20 cellular contexts compared by ENCODE assay signal in the genomic region with DNA sequence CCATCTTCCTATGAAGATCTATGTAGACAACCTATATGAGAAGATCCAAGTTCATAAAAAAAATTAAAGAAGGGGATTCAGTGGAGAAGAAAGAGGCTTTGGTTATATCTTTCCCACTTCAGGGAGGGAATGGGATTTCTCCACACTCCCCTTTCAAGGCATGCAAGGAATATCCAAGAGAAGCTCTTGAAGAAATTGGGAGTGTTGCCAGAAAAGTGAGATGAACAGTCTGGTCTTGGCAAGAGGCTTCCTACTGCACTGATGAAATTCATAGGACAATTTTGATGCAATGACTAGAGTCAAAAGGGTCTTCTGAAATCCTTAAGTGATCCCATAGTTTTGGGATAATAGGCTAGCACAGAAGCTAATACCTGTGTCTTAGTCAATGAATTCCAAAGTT.
"Had no signal": no experiment of that assay in that cellular context is flagged by ENCODE, and none has a peak within 500 bp of the region (broad histone marks: within the 10 kb centered on the region; RNA-seq: fewer than 3 reads in every experiment).

No MANE protein-coding gene starts in this region.

- DNase-seq: activated B cell treated with CpG ODN at 0.5 μM for 24 hours; activated CD4-positive, alpha-beta T cell treated with anti-CD3 and anti-CD28 coated beads for 36 hours; activated CD4-positive, alpha-beta T cell treated with anti-CD3 and anti-CD28 coated beads, Interleukin-2, amount 50 U/mL, for 48 hours; activated CD8-positive, alpha-beta memory T cell treated with anti-CD3 and anti-CD28 coated beads, Interleukin-2, amount 50 U/mL, for 48 hours; activated effector memory CD4-positive, alpha-beta T cell treated with anti-CD3 and anti-CD28 coated beads, Interleukin-2, amount 50 U/mL, for 16 hours; activated naive CD4-positive, alpha-beta T cell treated with anti-CD3 and anti-CD28 coated beads, Interleukin-2, amount 10 ng/mL, durations not matched to agents 7 days and 5 days; anterior cingulate cortex; caudate nucleus; dorsolateral prefrontal cortex; effector memory CD8-positive, alpha-beta T cell; heart right ventricle; islet precursor cell; left colon; lower lobe of right lung; spleen; stimulated activated CD4-positive, alpha-beta T cell treated with anti-CD3 and anti-CD28 coated beads, Interleukin-4, amount 100 ng/mL, for 1 hour; stimulated activated naive CD4-positive, alpha-beta T cell; T1000 had no signal

- H3K4me3 ChIP-seq: dorsolateral prefrontal cortex, heart right ventricle, lower lobe of right lung, prostate gland, spleen, thoracic aorta had no signal
